18 cellular contexts compared by ENCODE assay signal in the genomic region with DNA sequence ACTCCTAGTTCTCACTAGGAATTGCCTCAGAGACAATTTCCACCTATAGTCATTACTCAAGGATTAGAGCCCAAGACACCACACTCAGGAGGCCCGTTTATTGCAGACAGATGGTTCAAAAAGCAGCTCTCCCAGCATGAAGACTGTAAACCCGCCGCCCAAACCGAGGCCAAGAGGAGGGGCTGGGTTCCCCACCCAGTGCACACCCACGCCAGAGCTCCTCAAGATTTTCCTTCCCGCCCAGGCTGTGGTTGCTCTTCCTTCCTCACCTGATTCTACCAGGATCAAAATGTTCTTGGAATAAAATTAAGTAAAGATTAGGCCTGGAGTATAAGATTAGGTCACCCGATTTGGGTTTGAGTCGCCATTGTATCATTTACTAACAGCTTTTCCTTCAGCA.
"Had no signal": no experiment of that assay in that cellular context is flagged by ENCODE, and none has a peak within 500 bp of the region (broad histone marks: within the 10 kb centered on the region; RNA-seq: fewer than 3 reads in every experiment).

No MANE protein-coding gene starts in this region.

- H3K27me3 ChIP-seq: adrenal gland, esophagus muscularis mucosa, ovary, tibial artery had no signal

- H3K27me3 Mint-ChIP-seq: activated B cell treated with CpG ODN at 0.5 μM for 24 hours had no signal

- H3K9me3 Mint-ChIP-seq: activated B cell treated with CpG ODN at 0.5 μM for 24 hours; activated CD4-positive, alpha-beta memory T cell treated with anti-CD3 and anti-CD28 coated beads for 36 hours; activated naive CD4-positive, alpha-beta T cell treated with anti-CD3 and anti-CD28 coated beads, Interleukin-2, amount 50 U/mL, for 72 hours; activated T-helper 1 cell treated with anti-CD3 and anti-CD28 coated beads, Interleukin-12 subunit alpha, Interleukin-12 subunit beta, Interleukin-2, Interleukin-4 antibody, amounts not matched to agents 30 ng/mL and 10 ng/mL and 1 ng/mL, durations not matched to agents 14 hours and 24 hours and 36 hours had no signal

- H3K4me1 Mint-ChIP-seq: activated B cell treated with CpG ODN at 0.5 μM for 24 hours had no signal

- H3K9me3 ChIP-seq: adrenal gland, esophagus muscularis mucosa, ovary, tibial artery had no signal

- H3K4me3 Mint-ChIP-seq: activated B cell treated with CpG ODN at 0.5 μM for 24 hours; activated CD4-positive, alpha-beta memory T cell treated with anti-CD3 and anti-CD28 coated beads for 36 hours; activated T-helper 1 cell treated with anti-CD3 and anti-CD28 coated beads, Interleukin-12 subunit alpha, Interleukin-12 subunit beta, Interleukin-2, Interleukin-4 antibody, amounts not matched to agents 30 ng/mL and 10 ng/mL and 1 ng/mL, durations not matched to agents 14 hours and 24 hours and 36 hours had no signal

- H3K36me3 ChIP-seq: adrenal gland, esophagus muscularis mucosa, ovary, tibial artery had no signal

- DNase-seq: activated B cell treated with CpG ODN at 0.5 μM for 24 hours; activated CD4-positive, alpha-beta memory T cell treated with anti-CD3 and anti-CD28 coated beads for 36 hours; activated CD4-positive, alpha-beta T cell treated with anti-CD3 and anti-CD28 coated beads for 4 hours; activated gamma-delta T cell treated with Interleukin-2 at 50 U/mL for 16 hours; activated T-cell treated with anti-CD3 and anti-CD28 coated beads for 4 hours; adrenal gland; effector memory CD4-positive, alpha-beta T cell; ovary; stimulated activated CD4-positive, alpha-beta T cell treated with anti-CD3 and anti-CD28 coated beads, Interleukin-12 subunit alpha, Interleukin-12 subunit beta, amount 100 ng/mL, for 4 hours; stimulated activated CD4-positive, alpha-beta T cell treated with anti-CD3 and anti-CD28 coated beads, Interleukin-2, amount 100 ng/mL, for 24 hours; stimulated activated naive CD4-positive, alpha-beta T cell treated with Interleukin-2 at 50 U/mL for 16 hours; substantia nigra; SW 1271; tibial artery had no signal

- H3K4me1 ChIP-seq: adrenal gland, tibial artery had no signal

- H3K27ac ChIP-seq: adrenal gland, esophagus muscularis mucosa, ovary, tibial artery had no signal

- ATAC-seq: activated naive CD4-positive, alpha-beta T cell treated with anti-CD3 and anti-CD28 coated beads, Interleukin-2, amount 50 U/mL, for 72 hours had no signal

- H3K4me3 ChIP-seq: adrenal gland, esophagus muscularis mucosa, lung, ovary, tibial artery had no signal

- H3K36me3 Mint-ChIP-seq: activated CD4-positive, alpha-beta memory T cell treated with anti-CD3 and anti-CD28 coated beads for 36 hours; activated naive CD4-positive, alpha-beta T cell treated with anti-CD3 and anti-CD28 coated beads, Interleukin-2, amount 50 U/mL, for 72 hours had no signal

- H3K27ac Mint-ChIP-seq: activated B cell treated with CpG ODN at 0.5 μM for 24 hours; activated CD4-positive, alpha-beta memory T cell treated with anti-CD3 and anti-CD28 coated beads for 36 hours; activated naive CD4-positive, alpha-beta T cell treated with anti-CD3 and anti-CD28 coated beads, Interleukin-2, amount 50 U/mL, for 72 hours; activated T-helper 1 cell treated with anti-CD3 and anti-CD28 coated beads, Interleukin-12 subunit alpha, Interleukin-12 subunit beta, Interleukin-2, Interleukin-4 antibody, amounts not matched to agents 30 ng/mL and 10 ng/mL and 1 ng/mL, durations not matched to agents 14 hours and 24 hours and 36 hours had no signal
